ENCODE assay signal across 1 cellular context in genomic region chr3:168060317-168060716, GRCh38.
TF ChIP-seq lines count a peak whose summit lies in the region.

No MANE protein-coding gene starts in this region.

TF ChIP-seq in IMR-90, 13 proteins besides CTCF, POLR2A, EP300 and RAD21:
- TF ChIP-seq MAFK (IDR thresholded peaks at IDR 0.05; ENCODE audit: low read depth, low read length): no peak
- TF ChIP-seq MXI1 (IDR thresholded peaks at IDR 0.05; ENCODE audit: borderline replicate concordance, low read depth, low read length): no peak
- TF ChIP-seq SMC3 (IDR thresholded peaks at IDR 0.05; ENCODE audit: low read depth, low read length): no peak
- TF ChIP-seq BHLHE40 (IDR thresholded peaks at IDR 0.05; ENCODE audit: low read depth, low read length): no peak
- TF ChIP-seq USF2 (IDR thresholded peaks at IDR 0.05; ENCODE audit: low read depth, low read length): no peak
- TF ChIP-seq NFE2L2 (IDR thresholded peaks at IDR 0.05; ENCODE audit: low read depth, low read length): no peak
- no peak for TF ChIP-seq CHD1 (IDR thresholded peaks at IDR 0.05; ENCODE audit: low read depth, low read length)
- TF ChIP-seq FOS (IDR thresholded peaks at IDR 0.05; ENCODE audit: low read depth, low read length): no peak
- no peak for TF ChIP-seq ELK1 (IDR thresholded peaks at IDR 0.05; ENCODE audit: borderline replicate concordance, low read depth, low read length)
- no peak for TF ChIP-seq MAZ (IDR thresholded peaks at IDR 0.05; ENCODE audit: borderline replicate concordance, low read depth, low read length)
- TF ChIP-seq CEBPB (IDR thresholded peaks at IDR 0.05; ENCODE audit: low read depth, low read length): no peak
- no peak for TF ChIP-seq RFX5 (IDR thresholded peaks at IDR 0.05; ENCODE audit: low read depth, low read length)
- no peak for TF ChIP-seq RCOR1 (IDR thresholded peaks at IDR 0.05; ENCODE audit: insufficient replicate concordance, low read length)
TF ChIP-seq in IMR-90: peak in this region for 0.
